Comparison of ENCODE assay signal across 24 cellular contexts in genomic region chr17:42508426-42509164, GRCh38. TPM values are rescaled to one million over a fixed set of nuclear protein-coding genes. Genes with fewer than 3 reads are reported as not detected.
DNase-seq lines count a peak whose midpoint lies in the region; ATAC-seq, FAIRE-seq and TF ChIP-seq lines count a peak whose summit lies in the region.
"Had no signal": no experiment of that assay in that cellular context is flagged by ENCODE, and none has a peak within 500 bp of the region (broad histone marks: within the 10 kb centered on the region; RNA-seq: fewer than 3 reads in every experiment).

No MANE protein-coding gene starts in this region.

- in situ Hi-C loops in KBM-7 (cut with MboI; ENCODE audit: low pct_unique_long_range_greater_than_20kb, low sequenced_read_pairs), result loop anchor here (25.0 kb wide), 1 partner anchor 196 kb away; no protein-coding TSS in a partner anchor

- H3K27me3 Mint-ChIP-seq in astrocyte (ENCODE audit: low read depth, unreplicated experiment), result no peaks in the 10 kb centered on the region
- peaks cover 0 to 5% (median 3%) of the 10 kb centered on the region in 3 donors for H3K27me3 Mint-ChIP-seq in CD14-positive monocyte (ENCODE audit: low read depth in 3 of 3)
- H3K27me3 Mint-ChIP-seq: activated CD4-positive, alpha-beta T cell treated with anti-CD3 and anti-CD28 coated beads, Interleukin-2, amount 10 ng/mL, durations not matched to agents 7 days and 5 days had no signal

- no peak for FAIRE-seq in astrocyte (lab: Jason Lieb, UNC)
- FAIRE-seq: D721Med had no signal

- no peak overlapping the region for H3K4me2 ChIP-seq in DND-41 (ENCODE audit: insufficient read depth, low read length)
- H3K4me2 ChIP-seq in astrocyte (ENCODE audit: low read length), result no peak overlapping the region

- intact Hi-C loops in prostate gland (cut with DNase I) (loop anchor here (5.0 kb wide), 1 partner anchor 51 kb away; the partner anchor contains the start of gene ATP6V0A1), adrenal gland (cut with DNase I) (no loop called here), CD14-positive monocyte (cut with micrococcal nuclease) (no loop called here)

- ATAC-seq in DND-41 (ENCODE audit: insufficient read depth, low read depth), result 0 out of 3 replicates have a peak, but pooled peaks have one; percentile 33
- ATAC-seq in HG02840 (IDR thresholded peaks at IDR 0.05; ENCODE audit: low FRiP score, unreplicated experiment), result no peak
- ATAC-seq: left lung, Panc1 had no signal

- peak overlapping the region; percentile 70 for H3K27ac Mint-ChIP-seq in astrocyte (ENCODE audit: unreplicated experiment)
- H3K27ac Mint-ChIP-seq in CD14-positive monocyte, result no peak overlapping the region
- H3K27ac Mint-ChIP-seq: activated CD4-positive, alpha-beta T cell treated with anti-CD3 and anti-CD28 coated beads, Interleukin-2, amount 10 ng/mL, durations not matched to agents 7 days and 5 days; activated naive CD8-positive, alpha-beta T cell treated with anti-CD3 and anti-CD28 coated beads, Interleukin-2, amount 10 ng/mL, durations not matched to agents 7 days and 5 days had no signal

- TF ChIP-seq POLR2A in prostate gland (IDR thresholded peaks at IDR 0.05), result no peak
- no peak for TF ChIP-seq POLR2A in adrenal gland (IDR thresholded peaks at IDR 0.05)

- H2AFZ ChIP-seq in DND-41 (ENCODE audit: low read depth, low read length) (no peak overlapping the region), astrocyte (ENCODE audit: low read depth, low read length) (no peak overlapping the region)

- peaks cover 30% of the 10 kb centered on the region for H3K4me1 Mint-ChIP-seq in astrocyte (ENCODE audit: low read depth, unreplicated experiment)
- peaks cover 12% of the 10 kb centered on the region for H3K4me1 Mint-ChIP-seq in CD14-positive monocyte

- no peaks in the 10 kb centered on the region for H3K79me2 ChIP-seq in DND-41 (ENCODE audit: insufficient read depth, low read length)
- no peaks in the 10 kb centered on the region for H3K79me2 ChIP-seq in astrocyte (ENCODE audit: insufficient read depth, low read length)

- H3K9me3 ChIP-seq in DND-41 (ENCODE audit: insufficient read depth, low read length, severe bottlenecking) (no peaks in the 10 kb centered on the region), astrocyte (ENCODE audit: insufficient read depth, low read depth, low read length) (no peaks in the 10 kb centered on the region), prostate gland (no peaks in the 10 kb centered on the region), adrenal gland (replicated peaks in 1 of 3) (no peaks in the 10 kb centered on the region)
- H3K9me3 ChIP-seq: left lung, uterus had no signal

- H4K20me1 ChIP-seq in DND-41 (ENCODE audit: insufficient read depth, low read length) (peaks cover 2% of the 10 kb centered on the region; the same call in 1 of the 2 replicates), astrocyte (ENCODE audit: insufficient read depth, low read length) (no peaks in the 10 kb centered on the region)

- H3K4me3 ChIP-seq in DND-41 (ENCODE audit: low read depth in 1 of 2, low read length in 2 of 2) (no peak overlapping the region), astrocyte (ENCODE audit: insufficient read depth, low read depth, low read length) (no peak overlapping the region), prostate gland (no peak overlapping the region), adrenal gland (no peak overlapping the region)
- H3K4me3 ChIP-seq: left lung, skin epidermis, uterus had no signal

- WGBS in prostate gland, result 80% methylated on average over 12 of the region's 12 CpGs
- 76 to 80% (median 80%) methylated on average over 12 of the region's 12 CpGs for WGBS in adrenal gland, 4 donors

- no peaks in the 10 kb centered on the region for H3K4me1 ChIP-seq in DND-41 (ENCODE audit: insufficient read depth, low read length)
- H3K4me1 ChIP-seq in astrocyte (ENCODE audit: insufficient read depth, low read length), result no peaks in the 10 kb centered on the region
- peaks cover 8% of the 10 kb centered on the region for H3K4me1 ChIP-seq in prostate gland (replicated peaks)
- H3K4me1 ChIP-seq in adrenal gland (replicated peaks in 1 of 2), result peaks cover 6 to 23% of the 10 kb centered on the region in 2 donors
- H3K4me1 ChIP-seq: left lung, uterus had no signal

- no peaks in the 10 kb centered on the region for H3K36me3 ChIP-seq in DND-41 (ENCODE audit: insufficient read depth, low read length)
- peaks cover 20% of the 10 kb centered on the region for H3K36me3 ChIP-seq in astrocyte (ENCODE audit: insufficient read depth, low read length)
- H3K36me3 ChIP-seq in prostate gland, result no peaks in the 10 kb centered on the region
- H3K36me3 ChIP-seq in adrenal gland (replicated peaks in 1 of 2), result peaks cover 0 to 63% of the 10 kb centered on the region in 2 donors
- H3K36me3 ChIP-seq: uterus had no signal

- DNase-seq in DND-41, result no peak
- peak; percentile 62 for DNase-seq in KBM-7
- no peak for DNase-seq in astrocyte (ENCODE audit: low read depth)
- DNase-seq in prostate gland (ENCODE audit: low spot score), result no peak
- DNase-seq in adrenal gland, result no peak
- DNase-seq in nucleus accumbens (lab: John Stamatoyannopoulos, UW), result no peak
- DNase-seq in CD14-positive monocyte (ENCODE audit: low spot score), result no peak
- DNase-seq: activated CD4-positive, alpha-beta T cell treated with anti-CD3 and anti-CD28 coated beads, Interleukin-2, amount 10 ng/mL, durations not matched to agents 7 days and 5 days; activated naive CD8-positive, alpha-beta T cell treated with anti-CD3 and anti-CD28 coated beads, Interleukin-2, amount 10 ng/mL, durations not matched to agents 7 days and 5 days; effector memory CD4-positive, alpha-beta T cell; EL; hypothalamus; left lung; NCI-H2171; NCI-H510A treated with DMSO at 0.1 percent for 48 hours; NK-92 treated with Interleukin-12 subunit alpha and Interleukin-12 subunit beta, amount 100 ng/mL, for 24 hours; occipital lobe; stimulated activated CD4-positive, alpha-beta T cell treated with anti-CD3 and anti-CD28 coated beads, Interleukin-1b, Interleukin-23, amount 100 ng/mL, for 48 hours; uterus; WERI-Rb-1 had no signal

- no peak overlapping the region for H3K9ac ChIP-seq in DND-41 (ENCODE audit: low read depth, low read length)
- H3K9ac ChIP-seq in astrocyte (ENCODE audit: low read length), result no peak overlapping the region

- H3K36me3 Mint-ChIP-seq in astrocyte (ENCODE audit: low read depth, unreplicated experiment), result peaks cover 35% of the 10 kb centered on the region
- peaks cover 91 to 94% of the 10 kb centered on the region in 2 donors for H3K36me3 Mint-ChIP-seq in CD14-positive monocyte
- H3K36me3 Mint-ChIP-seq: activated naive CD8-positive, alpha-beta T cell treated with anti-CD3 and anti-CD28 coated beads, Interleukin-2, amount 10 ng/mL, durations not matched to agents 7 days and 5 days had no signal

- peak overlapping the region; percentile 50 for H3K4me3 Mint-ChIP-seq in astrocyte (ENCODE audit: unreplicated experiment)
- no peak overlapping the region for H3K4me3 Mint-ChIP-seq in CD14-positive monocyte
- H3K4me3 Mint-ChIP-seq: activated CD4-positive, alpha-beta T cell treated with anti-CD3 and anti-CD28 coated beads, Interleukin-2, amount 10 ng/mL, durations not matched to agents 7 days and 5 days; activated naive CD8-positive, alpha-beta T cell treated with anti-CD3 and anti-CD28 coated beads, Interleukin-2, amount 10 ng/mL, durations not matched to agents 7 days and 5 days had no signal

- TF ChIP-seq CTCF in DND-41 (IDR thresholded peaks at IDR 0.05; ENCODE audit: borderline replicate concordance, extremely low read depth, low read length, poor library complexity, severe bottlenecking), result no peak
- no peak for TF ChIP-seq CTCF in astrocyte (IDR thresholded peaks at IDR 0.05; ENCODE audit: insufficient read depth, low read depth, low read length)
- no peak for TF ChIP-seq CTCF in prostate gland (IDR thresholded peaks at IDR 0.05)
- TF ChIP-seq CTCF in adrenal gland (IDR thresholded peaks at IDR 0.05), result no peak
- TF ChIP-seq CTCF in CD14-positive monocyte (IDR thresholded peaks at IDR 0.05), result no peak

- no peak overlapping the region for H3K27ac ChIP-seq in DND-41 (ENCODE audit: low read length)
- H3K27ac ChIP-seq in astrocyte (ENCODE audit: low read depth, low read length), result no peak overlapping the region
- peak overlapping the region; percentile 72 to 75 for H3K27ac ChIP-seq in prostate gland
- H3K27ac ChIP-seq in adrenal gland, result no peak overlapping the region
- H3K27ac ChIP-seq: left lung, uterus, WERI-Rb-1 had no signal

- H3K27me3 ChIP-seq in DND-41 (ENCODE audit: insufficient read depth, low read length, poor library complexity) (peaks cover 42% of the 10 kb centered on the region), astrocyte (ENCODE audit: insufficient read depth, low read length) (no peaks in the 10 kb centered on the region), prostate gland (replicated peaks; ENCODE audit: insufficient read depth) (no peaks in the 10 kb centered on the region), adrenal gland (no peaks in the 10 kb centered on the region)
- H3K27me3 ChIP-seq: left lung, uterus had no signal

- H3K9me3 Mint-ChIP-seq in astrocyte (ENCODE audit: unreplicated experiment), result no peaks in the 10 kb centered on the region
- peaks cover 0 to 3% (median 0%) of the 10 kb centered on the region in 7 donors for H3K9me3 Mint-ChIP-seq in CD14-positive monocyte
- H3K9me3 Mint-ChIP-seq: activated CD4-positive, alpha-beta T cell treated with anti-CD3 and anti-CD28 coated beads, Interleukin-2, amount 10 ng/mL, durations not matched to agents 7 days and 5 days; activated naive CD8-positive, alpha-beta T cell treated with anti-CD3 and anti-CD28 coated beads, Interleukin-2, amount 10 ng/mL, durations not matched to agents 7 days and 5 days had no signal

RNA-seq across cellular contexts. Expression of gene NAGLU, which starts 27.4 kb away (rescaled TPM):
- total RNA-seq in astrocyte (19.3 and 25.9 TPM in 2 replicates), prostate gland (100 to 1,000 TPM in 1 of 2 donors, 10 to 100 TPM in 1; 81.5 to 123 TPM), adrenal gland (100 to 1,000 TPM in 1 of 8 donors, 10 to 100 TPM in 7; 44.9 to 115 (median 66.1) TPM)
- polyA plus RNA-seq in adrenal gland (10 to 100 TPM; 12.4 to 47.4 (median 39.5) TPM), CD14-positive monocyte (10 to 100 TPM; 10.4 to 24.9 TPM)

RNA-seq across cellular contexts. Expression of gene HSD17B1, which starts 44.1 kb away (rescaled TPM):
- total RNA-seq in astrocyte, result 1.5 and 1.7 TPM in 2 replicates
- 10 to 100 TPM in 1 of 2 donors, 1 to 10 TPM in 1; 4.1 to 16.2 TPM for total RNA-seq in prostate gland
- 1 to 10 TPM in 7 of 8 donors, under 1 TPM in 1; 0.60 to 3.0 (median 2.1) TPM for total RNA-seq in adrenal gland
- polyA plus RNA-seq in adrenal gland, result 1 to 10 TPM in 2 of 3 donors, under 1 TPM in 1; 0.22 to 7.6 (median 3.6) TPM
- polyA plus RNA-seq in CD14-positive monocyte, result under 1 TPM; 0.19 to 0.27 TPM

RNA-seq across cellular contexts. Expression of gene ATP6V0A1, which starts 49.9 kb away (rescaled TPM):
- total RNA-seq in astrocyte, result 75.8 and 78.6 TPM in 2 replicates
- 10 to 100 TPM; 78.0 to 80.3 TPM for total RNA-seq in prostate gland
- 100 to 1,000 TPM in 3 of 8 donors, 10 to 100 TPM in 5; 42.9 to 126 (median 97.0) TPM for total RNA-seq in adrenal gland
- polyA plus RNA-seq in adrenal gland, result 100 to 1,000 TPM in 1 of 3 donors, 10 to 100 TPM in 2; 61.6 to 126 (median 81.6) TPM
- 10 to 100 TPM; 36.1 to 55.1 TPM for polyA plus RNA-seq in CD14-positive monocyte

RNA-seq across cellular contexts. Expression of gene COASY, which starts 53.4 kb away (rescaled TPM):
- total RNA-seq in astrocyte (52.0 and 54.2 TPM in 2 replicates), prostate gland (10 to 100 TPM; 52.6 to 80.5 TPM), adrenal gland (100 to 1,000 TPM in 4 of 8 donors, 10 to 100 TPM in 4; 55.9 to 148 (median 91.8) TPM)
- polyA plus RNA-seq in adrenal gland (100 to 1,000 TPM in 2 of 3 donors, 10 to 100 TPM in 1; 65.5 to 192 (median 130) TPM), CD14-positive monocyte (10 to 100 TPM; 52.6 to 57.9 TPM)

RNA-seq across cellular contexts. Expression of gene MLX, which starts 58.3 kb away (rescaled TPM):
- 26.5 and 29.9 TPM in 2 replicates for total RNA-seq in astrocyte
- 10 to 100 TPM; 28.1 to 52.3 TPM for total RNA-seq in prostate gland
- 10 to 100 TPM; 34.2 to 58.8 (median 47.1) TPM for total RNA-seq in adrenal gland
- polyA plus RNA-seq in adrenal gland, result 10 to 100 TPM; 46.0 to 95.0 (median 52.6) TPM
- 10 to 100 TPM; 61.4 to 63.5 TPM for polyA plus RNA-seq in CD14-positive monocyte

Comparison
In these comparisons a context has a peak if more than half of its experiments do, and no peak if none do; other contexts are left out.
1. H3K27ac ChIP-seq: peak in prostate gland (2 of 2); none in DND-41 (single experiment), astrocyte (single experiment) and adrenal gland (0 of 5).